8 cellular contexts compared by ENCODE assay signal in the genomic region with DNA sequence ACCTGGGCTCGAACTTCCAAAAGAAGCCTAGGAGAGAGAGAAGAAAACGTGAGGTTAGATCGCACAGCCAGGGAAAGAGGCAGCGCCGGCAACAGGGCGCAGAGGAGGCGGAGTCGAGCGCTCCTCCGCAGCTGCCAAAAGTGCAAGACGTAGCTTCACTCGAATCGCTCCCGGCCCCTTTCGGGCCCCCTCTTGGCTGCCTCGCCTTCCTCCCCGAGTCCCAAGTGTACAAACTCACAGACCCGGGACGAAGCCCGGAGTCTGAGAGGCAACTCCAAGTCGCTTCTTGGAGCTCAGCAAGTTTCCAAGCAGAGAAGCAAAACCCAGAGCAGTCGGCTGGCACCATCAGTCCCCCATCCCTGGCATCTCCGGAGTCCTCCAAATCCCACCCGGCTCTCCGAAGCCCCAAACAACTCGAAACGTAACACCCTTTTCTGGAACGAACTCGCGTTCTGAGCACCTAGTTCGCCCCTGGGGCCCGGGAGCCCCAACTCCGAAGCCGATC. TPM values are rescaled to one million over a fixed set of nuclear protein-coding genes. Genes with fewer than 3 reads are reported as not detected.
A peak's percentile ranks its signal among the peaks of the same experiment; 100 is the strongest.
DNase-seq lines count a peak whose midpoint lies in the region; ATAC-seq, FAIRE-seq and TF ChIP-seq lines count a peak whose summit lies in the region.

No MANE protein-coding gene starts in this region.

- ATAC-seq in left lung = peak; percentile 80

- peaks cover 0 to 19% of the 10 kb centered on the region in 2 donors for H3K36me3 ChIP-seq in left lung

- DNase-seq in G401 (ENCODE audit: low spot score) (peak; percentile 53), H54 (ENCODE audit: insufficient read length, low spot score) (peak; percentile 69), MV-4-11 (lab: John Stamatoyannopoulos, UW) (peak; percentile 27), dermis blood vessel endothelial cell (peak; percentile 70), left lung (peak; percentile 68 to 90), NCI-H446 treated with DMSO at 0.1 percent for 48 hours (lab: John Stamatoyannopoulos, UW) (no peak)
- DNase-seq in activated CD4-positive, alpha-beta T cell treated with anti-CD3 and anti-CD28 coated beads, Interleukin-2, amount 50 U/mL, for 4 hours = peak; percentile 36 to 43
- peak; percentile 34 to 49 for DNase-seq in stimulated activated CD4-positive, alpha-beta T cell treated with anti-CD3 and anti-CD28 coated beads, Interleukin-2, amount 100 ng/mL, for 48 hours

- peaks cover 0 to 24% of the 10 kb centered on the region in 2 donors for H3K4me1 ChIP-seq in left lung

- peaks cover 11 to 13% of the 10 kb centered on the region in 2 donors for H3K27me3 ChIP-seq in left lung

- H3K9me3 ChIP-seq in left lung = no peaks in the 10 kb centered on the region

- H3K4me3 ChIP-seq in left lung = peak overlapping the region; percentile 92 to 94

- intact Hi-C loops in left lung (cut with DNase I) = no loop called here

- TF ChIP-seq POLR2A in H54 (IDR thresholded peaks at IDR 0.05; ENCODE audit: low read depth, low read length) = no peak

- H3K27ac ChIP-seq in left lung = peak overlapping the region; percentile 67 to 81

- TF ChIP-seq CTCF in left lung (IDR thresholded peaks at IDR 0.05) = no peak

- peak; percentile 74 for FAIRE-seq in H54 (lab: Jason Lieb, UNC)

- in situ Hi-C loops in G401 (cut with HindIII; ENCODE audit: low sequenced_read_pairs) = no loop called here

RNA-seq across cellular contexts. Expression of gene MIER3, which starts 1.2 kb away (rescaled TPM):
- 13.7 and 21.2 TPM in 2 replicates for total RNA-seq in G401 (2014; rRNA removed; shearing (Covaris generic))
- 35.9 and 42.0 TPM in 2 replicates for total RNA-seq in dermis blood vessel endothelial cell
- total RNA-seq in left lung = 10 to 100 TPM; 16.6 to 18.5 TPM

RNA-seq across cellular contexts. Expression of gene SETD9, which starts 41.3 kb away (rescaled TPM):
- total RNA-seq in G401 (2014; rRNA removed; shearing (Covaris generic)) = 16.0 and 43.8 TPM in 2 replicates
- total RNA-seq in dermis blood vessel endothelial cell (10.2 and 14.7 TPM in 2 replicates), left lung (10 to 100 TPM in 1 of 2 donors, 1 to 10 TPM in 1; 5.2 to 11.3 TPM)
